ENCODE assay signal across 30 cellular contexts in the genomic region with DNA sequence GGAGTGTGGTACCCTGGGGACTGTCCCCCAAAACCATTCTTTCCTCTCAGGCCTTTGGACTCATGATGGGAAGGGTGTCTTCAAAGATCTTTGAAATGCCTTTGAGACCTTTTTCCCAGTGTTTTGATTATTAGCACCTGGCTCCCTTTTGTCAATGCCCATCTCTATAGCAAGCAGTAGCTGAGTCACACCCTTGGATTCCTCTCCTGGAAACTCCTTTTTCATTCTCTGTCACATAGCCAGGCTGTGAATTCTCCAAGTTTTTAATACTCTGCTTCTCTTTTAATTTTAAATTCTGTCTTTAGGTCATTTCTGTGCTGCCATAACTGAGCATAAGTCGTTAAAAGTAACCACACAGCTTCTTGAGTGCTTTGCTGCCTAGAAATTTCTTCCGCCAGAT. TPM values are rescaled to one million over a fixed set of nuclear protein-coding genes. Genes with fewer than 3 reads are reported as not detected.
"Had no signal": no experiment of that assay in that cellular context is flagged by ENCODE, and none has a peak within 500 bp of the region (broad histone marks: within the 10 kb centered on the region; RNA-seq: fewer than 3 reads in every experiment).

No MANE protein-coding gene starts in this region.

- H3K27me3 Mint-ChIP-seq: activated CD4-positive, alpha-beta T cell treated with anti-CD3 and anti-CD28 coated beads, Interleukin-2, amount 10 ng/mL, durations not matched to agents 24 days and 14 days; activated T-cell treated with anti-CD3 and anti-CD28 coated beads, Interleukin-2, amount 50 U/mL, for 24 hours had no signal

- DNase-seq: activated CD4-positive, alpha-beta T cell treated with anti-CD3 and anti-CD28 coated beads, Interleukin-2, amount 50 U/mL, for 48 hours; activated CD4-positive, CD25-positive, alpha-beta regulatory T cell treated with anti-CD3 and anti-CD28 coated beads, Interleukin-2, amount 50 U/mL, for 72 hours; activated CD8-positive, alpha-beta memory T cell treated with anti-CD3 and anti-CD28 coated beads, Interleukin-2, amount 10 ng/mL, durations not matched to agents 7 days and 5 days; activated effector memory CD4-positive, alpha-beta T cell treated with anti-CD3 and anti-CD28 coated beads, Interleukin-2, amount 50 U/mL, for 16 hours; activated naive CD4-positive, alpha-beta T cell treated with Interleukin-2 at 50 U/mL for 16 hours; activated naive CD8-positive, alpha-beta T cell treated with anti-CD3 and anti-CD28 coated beads, Interleukin-2, amount 50 U/mL, for 24 hours; activated T-cell treated with anti-CD3 and anti-CD28 coated beads, Interleukin-2, amount 50 U/mL, for 24 hours; amniotic stem cell; brain microvascular endothelial cell; MG63; NCI-H1092 treated with DMSO at 0.1 percent for 48 hours; NCI-H1417 treated with DMSO at 0.1 percent for 48 hours; NCI-H1694 treated with DMSO at 0.1 percent for 48 hours; NCI-H2029 treated with DMSO at 0.1 percent for 48 hours; NCI-H345; NCI-H510A; NCI-H526 treated with DMSO at 0.1 percent for 48 hours; NCI-H82; OCI-M1; RPMI8226; SW 1271 had no signal

- H3K36me3 Mint-ChIP-seq: activated CD8-positive, alpha-beta memory T cell treated with anti-CD3 and anti-CD28 coated beads, Interleukin-2, amount 10 ng/mL, durations not matched to agents 7 days and 5 days; WTC11 had no signal

- H3K9me3 ChIP-seq: ascending aorta, MG63 had no signal

- H3K36me3 ChIP-seq: ascending aorta, brain microvascular endothelial cell, cardiac muscle cell, MG63 had no signal

- H3K4me3 Mint-ChIP-seq: activated CD4-positive, alpha-beta T cell treated with anti-CD3 and anti-CD28 coated beads, Interleukin-2, amount 10 ng/mL, durations not matched to agents 24 days and 14 days; activated CD8-positive, alpha-beta memory T cell treated with anti-CD3 and anti-CD28 coated beads, Interleukin-2, amount 10 ng/mL, durations not matched to agents 7 days and 5 days; activated naive CD8-positive, alpha-beta T cell treated with anti-CD3 and anti-CD28 coated beads, Interleukin-2, amount 50 U/mL, for 24 hours; activated T-cell treated with anti-CD3 and anti-CD28 coated beads, Interleukin-2, amount 50 U/mL, for 24 hours; T-helper 1 cell treated with Interleukin-12 subunit alpha and Interleukin-12 subunit beta and Interleukin-4 antibody, amounts not matched to agents 30 μg/mL and 1 μg/mL, for 36 hours; WTC11 had no signal

- H3K27ac ChIP-seq: ascending aorta, brain microvascular endothelial cell, cardiac muscle cell, SK-N-MC had no signal

- H3K27me3 ChIP-seq: ascending aorta, brain microvascular endothelial cell, cardiac muscle cell, MG63 had no signal

- H3K4me3 ChIP-seq: ascending aorta, cardiac muscle cell, MG63, SK-N-MC had no signal

- H3K27ac Mint-ChIP-seq: activated CD4-positive, alpha-beta T cell treated with anti-CD3 and anti-CD28 coated beads, Interleukin-2, amount 10 ng/mL, durations not matched to agents 24 days and 14 days; activated CD8-positive, alpha-beta memory T cell treated with anti-CD3 and anti-CD28 coated beads, Interleukin-2, amount 10 ng/mL, durations not matched to agents 7 days and 5 days; activated naive CD4-positive, alpha-beta T cell treated with anti-CD3 and anti-CD28 coated beads, Interleukin-2, amount 50 U/mL, for 72 hours; activated naive CD8-positive, alpha-beta T cell treated with anti-CD3 and anti-CD28 coated beads, Interleukin-2, amount 50 U/mL, for 24 hours; activated T-cell treated with anti-CD3 and anti-CD28 coated beads, Interleukin-2, amount 50 U/mL, for 24 hours; T-helper 1 cell treated with Interleukin-12 subunit alpha and Interleukin-12 subunit beta and Interleukin-4 antibody, amounts not matched to agents 30 μg/mL and 1 μg/mL, for 36 hours; WTC11 had no signal

- H3K9me3 Mint-ChIP-seq: activated naive CD8-positive, alpha-beta T cell treated with anti-CD3 and anti-CD28 coated beads, Interleukin-2, amount 50 U/mL, for 24 hours; activated T-cell treated with anti-CD3 and anti-CD28 coated beads, Interleukin-2, amount 50 U/mL, for 24 hours; WTC11 had no signal

- H3K4me1 ChIP-seq: ascending aorta had no signal

- ATAC-seq: activated CD8-positive, alpha-beta memory T cell treated with anti-CD3 and anti-CD28 coated beads, Interleukin-2, amount 10 ng/mL, durations not matched to agents 7 days and 5 days; activated naive CD4-positive, alpha-beta T cell treated with anti-CD3 and anti-CD28 coated beads, Interleukin-2, amount 50 U/mL, for 72 hours; activated naive CD8-positive, alpha-beta T cell treated with anti-CD3 and anti-CD28 coated beads, Interleukin-2, amount 50 U/mL, for 24 hours; Panc1; Right ventricle myocardium inferior; WTC11 had no signal

- H3K4me1 Mint-ChIP-seq: activated CD8-positive, alpha-beta memory T cell treated with anti-CD3 and anti-CD28 coated beads, Interleukin-2, amount 10 ng/mL, durations not matched to agents 7 days and 5 days; activated naive CD8-positive, alpha-beta T cell treated with anti-CD3 and anti-CD28 coated beads, Interleukin-2, amount 50 U/mL, for 24 hours; WTC11 had no signal

RNA-seq across cellular contexts. Expression of a gene that starts 29.7 kb away (rescaled TPM):
- total RNA-seq: ascending aorta, cardiac muscle cell, Right ventricle myocardium inferior, WTC11 had no signal
- polyA plus RNA-seq: cardiac muscle cell had no signal
